12 cellular contexts compared by ENCODE assay signal in the genomic region with DNA sequence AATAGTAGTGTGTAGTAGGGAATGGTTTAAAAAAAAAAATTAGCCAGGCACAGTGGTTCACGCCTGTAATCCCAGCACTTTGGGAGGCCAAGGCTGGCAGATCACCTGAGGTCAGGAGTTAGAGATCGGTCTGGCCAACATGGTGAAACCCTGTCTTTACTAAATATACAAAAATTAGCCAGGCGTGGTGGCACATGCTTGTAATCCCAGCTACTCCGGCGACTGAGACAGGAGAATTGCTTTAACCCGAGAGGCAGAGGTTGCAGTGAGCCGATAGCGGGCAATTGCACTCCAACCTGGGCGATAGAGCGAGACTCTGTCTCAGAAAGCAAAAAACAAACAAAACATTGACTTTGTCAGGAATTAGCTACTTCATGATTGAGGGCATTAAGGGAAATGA. TPM values are rescaled to one million over a fixed set of nuclear protein-coding genes. Genes with fewer than 3 reads are reported as not detected.
A peak's percentile ranks its signal among the peaks of the same experiment; 100 is the strongest.
DNase-seq lines count a peak whose midpoint lies in the region; ATAC-seq and TF ChIP-seq lines count a peak whose summit lies in the region.
"Not testable (repeated sequence)": the region's sequence is repeated elsewhere in the genome, so short reads cannot be mapped to it uniquely, and the experiment has no call there.
"Had no signal": no experiment of that assay in that cellular context is flagged by ENCODE, and none has a peak within 500 bp of the region (broad histone marks: within the 10 kb centered on the region; RNA-seq: fewer than 3 reads in every experiment).

No MANE protein-coding gene starts in this region.

- H3K9me3 Mint-ChIP-seq in activated B cell treated with CpG ODN at 0.5 μM for 24 hours; activated naive CD4-positive, alpha-beta T cell treated with anti-CD3 and anti-CD28 coated beads for 36 hours; MCF 10A (ENCODE audit: unreplicated experiment); progenitor cell of endocrine pancreas (ENCODE audit: low read depth): not testable (repeated sequence)

- H3K4me1 Mint-ChIP-seq in activated B cell treated with CpG ODN at 0.5 μM for 24 hours (peaks cover 61% of the 10 kb centered on the region), MCF 10A (ENCODE audit: insufficient read depth, unreplicated experiment) (peaks cover 32% of the 10 kb centered on the region), progenitor cell of endocrine pancreas (ENCODE audit: low read depth) (peaks cover 30% of the 10 kb centered on the region)
- H3K4me1 Mint-ChIP-seq in activated naive CD4-positive, alpha-beta T cell treated with anti-CD3 and anti-CD28 coated beads for 36 hours (ENCODE audit: low read depth), result peaks cover 59% of the 10 kb centered on the region

- H3K36me3 ChIP-seq in muscle layer of duodenum (ENCODE audit: control insufficient read depth in 1 of 2, insufficient read depth in 2 of 2, low read length in 2 of 2), result peaks cover 8 to 18% of the 10 kb centered on the region in 2 donors

- peaks cover 51% of the 10 kb centered on the region for H3K36me3 Mint-ChIP-seq in activated B cell treated with CpG ODN at 0.5 μM for 24 hours (ENCODE audit: low read depth)
- peaks cover 58% of the 10 kb centered on the region for H3K36me3 Mint-ChIP-seq in activated naive CD4-positive, alpha-beta T cell treated with anti-CD3 and anti-CD28 coated beads for 36 hours (ENCODE audit: low read depth)
- H3K36me3 Mint-ChIP-seq in MCF 10A (ENCODE audit: insufficient read depth, unreplicated experiment), result peaks cover 48% of the 10 kb centered on the region
- not testable (repeated sequence) for H3K36me3 Mint-ChIP-seq in progenitor cell of endocrine pancreas (ENCODE audit: insufficient read depth)

- DNase-seq in Caki2 (ENCODE audit: low read depth), result peak; percentile 23
- not testable (repeated sequence) for DNase-seq in NB4 (ENCODE audit: low read depth); activated B cell treated with CpG ODN at 0.5 μM for 24 hours; activated naive CD4-positive, alpha-beta T cell treated with anti-CD3 and anti-CD28 coated beads for 36 hours; MCF 10A (ENCODE audit: unreplicated experiment); progenitor cell of endocrine pancreas (ENCODE audit: low spot score, unreplicated experiment)

- H3K27ac ChIP-seq in muscle layer of duodenum (ENCODE audit: low read length), result peak overlapping the region; percentile 67

- POLR2A ChIA-PET in activated B cell treated with CpG ODN at 0.5 μM for 24 hours (lab: Charles Lee), result interaction anchor here (0.6 to 8.5 kb wide), 3 partner anchors 26 to 180 kb away, joined by 3 to 114 read pairs (median 6); a partner anchor contains a TSS
- POLR2A ChIA-PET in MCF 10A (lab: Yijun Ruan, JAX), result interaction anchor here (0.6 to 4.6 kb wide), 5 partner anchors 14 to 405 kb away, joined by 3 to 69 read pairs (median 3); a partner anchor contains a TSS

- not testable (repeated sequence) for H3K27me3 Mint-ChIP-seq in activated B cell treated with CpG ODN at 0.5 μM for 24 hours; activated naive CD4-positive, alpha-beta T cell treated with anti-CD3 and anti-CD28 coated beads for 36 hours (ENCODE audit: low read depth); MCF 10A (ENCODE audit: insufficient read depth, unreplicated experiment); progenitor cell of endocrine pancreas

- H3K4me1 ChIP-seq in muscle layer of duodenum (ENCODE audit: control insufficient read depth in 1 of 2, insufficient read depth in 2 of 2, low read length in 2 of 2), result peaks cover 23 to 46% of the 10 kb centered on the region in 2 donors

- H3K27ac Mint-ChIP-seq in activated B cell treated with CpG ODN at 0.5 μM for 24 hours, progenitor cell of endocrine pancreas: not testable (repeated sequence)
- peak overlapping the region; percentile 95 for H3K27ac Mint-ChIP-seq in activated naive CD4-positive, alpha-beta T cell treated with anti-CD3 and anti-CD28 coated beads for 36 hours
- peak overlapping the region; percentile 44 for H3K27ac Mint-ChIP-seq in MCF 10A (ENCODE audit: low read depth, unreplicated experiment)

- not testable (repeated sequence) for TF ChIP-seq CTCF in NB4 (IDR thresholded peaks at IDR 0.05; ENCODE audit: low read depth, low read length); activated B cell treated with CpG ODN at 0.5 μM for 24 hours (IDR thresholded peaks at IDR 0.05); MCF 10A (IDR thresholded peaks at IDR 0.05; ENCODE audit: unreplicated experiment); progenitor cell of endocrine pancreas (IDR thresholded peaks at IDR 0.05; ENCODE audit: unreplicated experiment)

- H3K4me3 ChIP-seq in NB4 (ENCODE audit: low read depth, low read length), result peak overlapping the region; percentile 99
- H3K4me3 ChIP-seq in muscle layer of duodenum (ENCODE audit: low read depth in 1 of 2, low read length in 2 of 2), result not testable (repeated sequence)

- not testable (repeated sequence) for ATAC-seq in activated B cell treated with CpG ODN at 0.5 μM for 24 hours (ENCODE audit: low read depth)

- H3K9me3 ChIP-seq in muscle layer of duodenum (ENCODE audit: control insufficient read depth in 1 of 2, low read length in 2 of 2), result not testable (repeated sequence)

- BruUV-seq in MCF 10A (replicated peaks; lab: Mats Ljungman, UMichigan), result not testable (repeated sequence)

- in situ Hi-C loops in Caki2 (cut with HindIII; ENCODE audit: low pct_unique_long_range_greater_than_20kb, low sequenced_read_pairs), result loop anchor here (10.0 kb wide), 1 partner anchor 82 kb away; no protein-coding TSS in a partner anchor

- CTCF ChIA-PET in activated B cell treated with CpG ODN at 0.5 μM for 24 hours (lab: Charles Lee) (interaction anchor here (5.5 kb wide), 1 partner anchor 24 kb away, joined by 37 read pairs; a partner anchor contains a TSS), MCF 10A (lab: Yijun Ruan, JAX) (interaction anchor here (0.9 to 2.7 kb wide), 8 partner anchors 10 to 142 kb away, joined by 3 to 14 read pairs (median 6); a partner anchor contains a TSS)
- CTCF ChIA-PET in activated naive CD4-positive, alpha-beta T cell treated with anti-CD3 and anti-CD28 coated beads for 36 hours (lab: Charles Lee), result interaction anchor here (0.8 to 6.6 kb wide), 5 partner anchors 24 to 218 kb away, joined by 3 to 39 read pairs (median 5); a partner anchor contains a TSS

- intact Hi-C loops in activated B cell treated with CpG ODN at 0.5 μM for 24 hours (cut with micrococcal nuclease); MCF 10A (cut with micrococcal nuclease): not testable (repeated sequence)
- intact Hi-C loops in activated naive CD4-positive, alpha-beta T cell treated with anti-CD3 and anti-CD28 coated beads for 36 hours (cut with micrococcal nuclease), result loop anchor here (5.0 kb wide), 1 partner anchor 430 kb away; a partner anchor contains a TSS

- not testable (repeated sequence) for TF ChIP-seq POLR2A in NB4 (IDR thresholded peaks at IDR 0.05; ENCODE audit: extremely low read depth, insufficient read length)

- not testable (repeated sequence) for H3K27me3 ChIP-seq in muscle layer of duodenum (ENCODE audit: low read depth, low read length)

- H3K4me3 Mint-ChIP-seq in activated B cell treated with CpG ODN at 0.5 μM for 24 hours, result peak overlapping the region; percentile 99
- H3K4me3 Mint-ChIP-seq in activated naive CD4-positive, alpha-beta T cell treated with anti-CD3 and anti-CD28 coated beads for 36 hours, result peak overlapping the region; percentile 34
- H3K4me3 Mint-ChIP-seq in MCF 10A (ENCODE audit: unreplicated experiment), result peak overlapping the region; percentile 19
- peak overlapping the region; percentile 99 for H3K4me3 Mint-ChIP-seq in progenitor cell of endocrine pancreas (ENCODE audit: low read depth)

RNA-seq across cellular contexts. Expression of a gene that starts 1.8 kb away (rescaled TPM):
- 537 and 754 TPM in 2 replicates for total RNA-seq in Caki2 (2014; rRNA removed; shearing (Covaris generic); ENCODE audit: low replicate concordance)
- total RNA-seq in activated B cell treated with CpG ODN at 0.5 μM for 24 hours (486 and 578 TPM in 2 replicates), MCF 10A (2022) (205 and 229 TPM in 2 replicates), progenitor cell of endocrine pancreas (377 and 379 TPM in 2 replicates)
- 100 to 1,000 TPM; 376 to 383 TPM for total RNA-seq in activated naive CD4-positive, alpha-beta T cell treated with anti-CD3 and anti-CD28 coated beads for 36 hours

RNA-seq across cellular contexts. Expression of a gene that starts 2.4 kb away (rescaled TPM):
- total RNA-seq in Caki2 (2014; rRNA removed; shearing (Covaris generic); ENCODE audit: low replicate concordance), result 88.8 and 89.8 TPM in 2 replicates
- total RNA-seq in activated B cell treated with CpG ODN at 0.5 μM for 24 hours (59.1 and 65.3 TPM in 2 replicates), MCF 10A (2022) (79.8 and 80.9 TPM in 2 replicates), progenitor cell of endocrine pancreas (58.9 and 60.7 TPM in 2 replicates)
- 10 to 100 TPM; 59.6 to 68.4 TPM for total RNA-seq in activated naive CD4-positive, alpha-beta T cell treated with anti-CD3 and anti-CD28 coated beads for 36 hours

RNA-seq across cellular contexts. Expression of a gene that starts 24.3 kb away (rescaled TPM):
- total RNA-seq in Caki2 (2014; rRNA removed; shearing (Covaris generic); ENCODE audit: low replicate concordance), result 112 and 154 TPM in 2 replicates
- total RNA-seq in activated B cell treated with CpG ODN at 0.5 μM for 24 hours (57.3 and 72.1 TPM in 2 replicates), MCF 10A (2022) (52.7 and 60.5 TPM in 2 replicates), progenitor cell of endocrine pancreas (72.1 and 75.0 TPM in 2 replicates)
- 10 to 100 TPM; 81.0 to 83.4 TPM for total RNA-seq in activated naive CD4-positive, alpha-beta T cell treated with anti-CD3 and anti-CD28 coated beads for 36 hours

RNA-seq across cellular contexts. Expression of a gene that starts 29.0 kb away (rescaled TPM):
- 24.6 and 36.2 TPM in 2 replicates for total RNA-seq in Caki2 (2014; rRNA removed; shearing (Covaris generic); ENCODE audit: low replicate concordance)
- 6.2 and 8.2 TPM in 2 replicates for total RNA-seq in activated B cell treated with CpG ODN at 0.5 μM for 24 hours
- 10 to 100 TPM; 53.3 to 54.2 TPM for total RNA-seq in activated naive CD4-positive, alpha-beta T cell treated with anti-CD3 and anti-CD28 coated beads for 36 hours
- 9.8 and 12.1 TPM in 2 replicates for total RNA-seq in MCF 10A (2022)
- total RNA-seq in progenitor cell of endocrine pancreas, result 24.3 and 27.1 TPM in 2 replicates

RNA-seq across cellular contexts. Expression of a gene that starts 39.0 kb away (rescaled TPM):
- total RNA-seq in Caki2 (2014; rRNA removed; shearing (Covaris generic); ENCODE audit: low replicate concordance), result not detected in 2 replicates
- total RNA-seq in activated B cell treated with CpG ODN at 0.5 μM for 24 hours (not detected in 2 replicates), MCF 10A (2022) (not detected in 2 replicates), progenitor cell of endocrine pancreas (0.10 TPM in 1 of 2 replicates, not detected in the other)
- not detected for total RNA-seq in activated naive CD4-positive, alpha-beta T cell treated with anti-CD3 and anti-CD28 coated beads for 36 hours
- total RNA-seq: esophagus muscularis mucosa; gastroesophageal sphincter; lower leg skin; mucosa of gallbladder; T-helper 1 cell treated with Interleukin-12 subunit alpha and Interleukin-12 subunit beta and Interleukin-4 antibody, amounts not matched to agents 30 ng/mL and 1 ng/mL, for 36 hours had no signal

Comparison
In these comparisons a context has a peak if more than half of its experiments do, and no peak if none do; other contexts are left out.
1. H3K4me3 Mint-ChIP-seq: peak in every context shown above with its lines; median percentile 99 in activated B cell treated with CpG ODN at 0.5 μM for 24 hours; 99 in progenitor cell of endocrine pancreas; 34 in activated naive CD4-positive, alpha-beta T cell treated with anti-CD3 and anti-CD28 coated beads for 36 hours; 19 in MCF 10A.